ENCODE assay signal across 1 cellular context in the genomic region with DNA sequence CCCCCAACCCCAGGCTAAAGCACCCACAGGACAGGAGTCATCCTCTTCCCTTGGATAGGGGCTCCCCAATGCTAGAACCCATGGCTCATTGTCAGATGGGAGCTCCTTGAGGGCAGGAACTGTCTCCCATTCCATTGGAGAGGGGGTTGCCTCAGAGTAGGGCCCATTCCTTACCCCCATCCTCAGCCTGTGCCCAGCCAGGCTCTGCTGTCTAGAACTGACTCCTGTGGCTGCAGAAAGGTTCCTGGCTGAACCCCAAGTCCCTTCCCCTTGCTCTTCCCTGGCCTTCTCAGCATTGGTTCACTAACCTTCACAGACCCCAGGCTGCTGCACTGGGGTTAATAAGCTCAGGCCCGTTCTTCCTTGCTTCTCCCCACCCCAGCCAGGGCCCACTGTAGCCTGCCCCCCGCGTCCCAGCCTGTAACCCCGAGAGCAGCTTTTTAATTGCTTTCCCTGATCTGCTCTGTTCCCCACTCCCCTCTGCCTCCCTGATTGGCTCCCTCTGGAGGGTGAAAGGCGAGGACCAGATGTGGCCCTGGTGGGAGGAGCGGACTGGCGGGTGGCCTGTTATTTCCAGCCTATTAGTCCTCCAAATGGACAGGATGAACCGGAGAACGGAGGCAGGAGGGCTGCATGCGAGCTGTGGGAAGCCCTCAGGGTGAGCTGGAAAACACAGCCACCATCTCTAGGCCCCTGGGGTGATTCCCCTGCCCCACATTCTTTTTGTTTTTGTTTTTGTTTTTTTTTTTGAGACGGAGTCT.
TF ChIP-seq lines count a peak whose summit lies in the region.

No MANE protein-coding gene starts in this region.

TF ChIP-seq in IMR-90, 13 proteins besides CTCF, POLR2A, EP300 and RAD21:
- TF ChIP-seq NFE2L2 (IDR thresholded peaks at IDR 0.05; ENCODE audit: low read depth, low read length) (no peak), CEBPB (IDR thresholded peaks at IDR 0.05; ENCODE audit: low read depth, low read length) (no peak), FOS (IDR thresholded peaks at IDR 0.05; ENCODE audit: low read depth, low read length) (no peak), MAFK (IDR thresholded peaks at IDR 0.05; ENCODE audit: low read depth, low read length) (no peak), CHD1 (IDR thresholded peaks at IDR 0.05; ENCODE audit: low read depth, low read length) (no peak), RCOR1 (IDR thresholded peaks at IDR 0.05; ENCODE audit: insufficient replicate concordance, low read length) (no peak), BHLHE40 (IDR thresholded peaks at IDR 0.05; ENCODE audit: low read depth, low read length) (no peak), MXI1 (IDR thresholded peaks at IDR 0.05; ENCODE audit: borderline replicate concordance, low read depth, low read length) (no peak), MAZ (IDR thresholded peaks at IDR 0.05; ENCODE audit: borderline replicate concordance, low read depth, low read length) (no peak), RFX5 (IDR thresholded peaks at IDR 0.05; ENCODE audit: low read depth, low read length) (no peak), SMC3 (IDR thresholded peaks at IDR 0.05; ENCODE audit: low read depth, low read length) (no peak)
- TF ChIP-seq, protein P1, sequence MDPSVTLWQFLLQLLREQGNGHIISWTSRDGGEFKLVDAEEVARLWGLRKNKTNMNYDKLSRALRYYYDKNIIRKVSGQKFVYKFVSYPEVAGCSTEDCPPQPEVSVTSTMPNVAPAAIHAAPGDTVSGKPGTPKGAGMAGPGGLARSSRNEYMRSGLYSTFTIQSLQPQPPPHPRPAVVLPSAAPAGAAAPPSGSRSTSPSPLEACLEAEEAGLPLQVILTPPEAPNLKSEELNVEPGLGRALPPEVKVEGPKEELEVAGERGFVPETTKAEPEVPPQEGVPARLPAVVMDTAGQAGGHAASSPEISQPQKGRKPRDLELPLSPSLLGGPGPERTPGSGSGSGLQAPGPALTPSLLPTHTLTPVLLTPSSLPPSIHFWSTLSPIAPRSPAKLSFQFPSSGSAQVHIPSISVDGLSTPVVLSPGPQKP (IDR thresholded peaks at IDR 0.05; ENCODE audit: borderline replicate concordance, low read depth, low read length): no peak
- TF ChIP-seq, protein P2, sequence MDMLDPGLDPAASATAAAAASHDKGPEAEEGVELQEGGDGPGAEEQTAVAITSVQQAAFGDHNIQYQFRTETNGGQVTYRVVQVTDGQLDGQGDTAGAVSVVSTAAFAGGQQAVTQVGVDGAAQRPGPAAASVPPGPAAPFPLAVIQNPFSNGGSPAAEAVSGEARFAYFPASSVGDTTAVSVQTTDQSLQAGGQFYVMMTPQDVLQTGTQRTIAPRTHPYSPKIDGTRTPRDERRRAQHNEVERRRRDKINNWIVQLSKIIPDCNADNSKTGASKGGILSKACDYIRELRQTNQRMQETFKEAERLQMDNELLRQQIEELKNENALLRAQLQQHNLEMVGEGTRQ (IDR thresholded peaks at IDR 0.05; ENCODE audit: low read depth, low read length): no peak
